Comparison of ENCODE assay signal across 11 cellular contexts in genomic region chr11:64035581-64035980, GRCh38. TPM values are rescaled to one million over a fixed set of nuclear protein-coding genes. Genes with fewer than 3 reads are reported as not detected.
DNase-seq lines count a peak whose midpoint lies in the region; ATAC-seq, FAIRE-seq and TF ChIP-seq lines count a peak whose summit lies in the region.
"Had no signal": no experiment of that assay in that cellular context is flagged by ENCODE, and none has a peak within 500 bp of the region (broad histone marks: within the 10 kb centered on the region; RNA-seq: fewer than 3 reads in every experiment).

A gene with protein sequence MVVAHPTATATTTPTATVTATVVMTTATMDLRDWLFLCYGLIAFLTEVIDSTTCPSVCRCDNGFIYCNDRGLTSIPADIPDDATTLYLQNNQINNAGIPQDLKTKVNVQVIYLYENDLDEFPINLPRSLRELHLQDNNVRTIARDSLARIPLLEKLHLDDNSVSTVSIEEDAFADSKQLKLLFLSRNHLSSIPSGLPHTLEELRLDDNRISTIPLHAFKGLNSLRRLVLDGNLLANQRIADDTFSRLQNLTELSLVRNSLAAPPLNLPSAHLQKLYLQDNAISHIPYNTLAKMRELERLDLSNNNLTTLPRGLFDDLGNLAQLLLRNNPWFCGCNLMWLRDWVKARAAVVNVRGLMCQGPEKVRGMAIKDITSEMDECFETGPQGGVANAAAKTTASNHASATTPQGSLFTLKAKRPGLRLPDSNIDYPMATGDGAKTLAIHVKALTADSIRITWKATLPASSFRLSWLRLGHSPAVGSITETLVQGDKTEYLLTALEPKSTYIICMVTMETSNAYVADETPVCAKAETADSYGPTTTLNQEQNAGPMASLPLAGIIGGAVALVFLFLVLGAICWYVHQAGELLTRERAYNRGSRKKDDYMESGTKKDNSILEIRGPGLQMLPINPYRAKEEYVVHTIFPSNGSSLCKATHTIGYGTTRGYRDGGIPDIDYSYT (plus strand): TSS chr11:64035931. CDS start chr11:64116268, 80,337 bp downstream.

- H3K79me2 ChIP-seq in K562 (ENCODE audit: control insufficient read depth, insufficient read depth, low read length), result no peaks in the 10 kb centered on the region

- H4K20me1 ChIP-seq in K562 (replicated peaks; ENCODE audit: control insufficient read depth, insufficient read depth, low read length), result peaks cover 60% of the 10 kb centered on the region

- H3K27ac ChIP-seq in K562 (ENCODE audit: extremely low read depth, low read depth, low read length) (no peak within 1 kb of the TSS), tibial artery (no peak within 1 kb of the TSS)

- 0% methylated on average over 2 of the region's 66 CpGs for WGBS in K562 (ENCODE audit: insufficient coverage, low coverage, missing lambda C conversion rate)
- WGBS in lower leg skin, 2 donors, result no CpG with 5 or more reads among the region's 66 CpGs

- FAIRE-seq in K562 (lab: Jason Lieb, UNC), result no peak

- H3K27me3 Mint-ChIP-seq in activated CD8-positive, alpha-beta memory T cell treated with anti-CD3 and anti-CD28 coated beads, Interleukin-2, amount 10 ng/mL, durations not matched to agents 7 days and 5 days, result peaks cover 42% of the 10 kb centered on the region

- H3K9me3 ChIP-seq in K562 (replicated peaks; ENCODE audit: control insufficient read depth, insufficient read depth, low read depth, low read length), result no peaks in the 10 kb centered on the region
- no peaks in the 10 kb centered on the region for H3K9me3 ChIP-seq in tibial artery

- H2AFZ ChIP-seq in K562 (ENCODE audit: low read depth, low read length), result no peak within 1 kb of the TSS

- H3K36me3 ChIP-seq in K562 (ENCODE audit: control insufficient read depth, insufficient read depth, low read length) (no peaks in the 10 kb centered on the region), tibial artery (no peaks in the 10 kb centered on the region)

- H3K4me3 ChIP-seq in K562, result no peak within 1 kb of the TSS; the same call in 1 of the 2 replicates
- H3K4me3 ChIP-seq in lower leg skin (ENCODE audit: low read depth, poor library complexity, severe bottlenecking), result peak within 1 kb of the TSS; percentile 20
- peak within 1 kb of the TSS; percentile 36 to 54 for H3K4me3 ChIP-seq in tibial artery

- H3K27ac Mint-ChIP-seq in activated CD8-positive, alpha-beta memory T cell treated with anti-CD3 and anti-CD28 coated beads, Interleukin-2, amount 10 ng/mL, durations not matched to agents 7 days and 5 days, result no peak within 1 kb of the TSS
- H3K27ac Mint-ChIP-seq: activated naive CD4-positive, alpha-beta T cell treated with anti-CD3 and anti-CD28 coated beads for 36 hours had no signal

- in situ Hi-C loops in K562 (cut with MboI), result no loop called here

- no TSS peak for BruUV-seq in K562 (replicated peaks; lab: Mats Ljungman, UMichigan)

- no peaks in the 10 kb centered on the region for H3K9me1 ChIP-seq in K562 (ENCODE audit: control insufficient read depth, insufficient read depth, low read length)

- no peaks in the 10 kb centered on the region for H3K9me3 Mint-ChIP-seq in activated CD8-positive, alpha-beta memory T cell treated with anti-CD3 and anti-CD28 coated beads, Interleukin-2, amount 10 ng/mL, durations not matched to agents 7 days and 5 days (ENCODE audit: low read depth)
- H3K9me3 Mint-ChIP-seq: activated naive CD4-positive, alpha-beta T cell treated with anti-CD3 and anti-CD28 coated beads for 36 hours had no signal

- no peak within 1 kb of the TSS for H3K4me2 ChIP-seq in K562 (ENCODE audit: insufficient read depth, low read length)

- POLR2A ChIA-PET in K562 (lab: Yijun Ruan, JAX), result interaction anchor here (1.5 kb wide), 1 partner anchor 11 kb away, joined by 4 read pairs; no protein-coding TSS in a partner anchor

- TF ChIP-seq CTCF in K562 (IDR thresholded peaks at IDR 0.05 in 2 of 3, conservative IDR thresholded peaks at IDR 0.05 in 1 of 3; ENCODE audit: insufficient read depth in 2 of 3, low read depth in 1 of 3, low read length in 3 of 3), result no peak
- TF ChIP-seq CTCF in lower leg skin (IDR thresholded peaks at IDR 0.05), result no peak
- no peak for TF ChIP-seq CTCF in tibial artery (IDR thresholded peaks at IDR 0.05)

- DNase-seq in NCI-H82 (lab: John Stamatoyannopoulos, UW) (peak; percentile 45), NCI-H82 treated with DMSO at 0.1 percent for 48 hours (lab: John Stamatoyannopoulos, UW; ENCODE audit: unreplicated experiment) (no peak), K562 (ENCODE audit: extremely low read depth in 1 of 4, low spot score in 3 of 4) (peak in 2 of 4 experiments; percentile 61 to 67), lower leg skin (ENCODE audit: low spot score in 2 of 2) (no peak), tibial artery (no peak), occipital lobe (lab: John Stamatoyannopoulos, UW) (no peak), LoVo (ENCODE audit: low spot score) (no peak)
- no peak for DNase-seq in activated CD8-positive, alpha-beta memory T cell treated with anti-CD3 and anti-CD28 coated beads, Interleukin-2, amount 10 ng/mL, durations not matched to agents 7 days and 5 days
- DNase-seq: activated naive CD4-positive, alpha-beta T cell treated with anti-CD3 and anti-CD28 coated beads for 36 hours; NCI-H526 treated with DMSO at 0.1 percent for 48 hours had no signal

- H3K4me3 Mint-ChIP-seq in activated CD8-positive, alpha-beta memory T cell treated with anti-CD3 and anti-CD28 coated beads, Interleukin-2, amount 10 ng/mL, durations not matched to agents 7 days and 5 days, result no peak within 1 kb of the TSS
- H3K4me3 Mint-ChIP-seq: activated naive CD4-positive, alpha-beta T cell treated with anti-CD3 and anti-CD28 coated beads for 36 hours had no signal

- peak within 1 kb of the TSS in 1 of 2 experiments; percentile 65; a peak in 2 of 4 replicates for H3K9ac ChIP-seq in K562 (ENCODE audit: insufficient read depth in 1 of 2, low read depth in 2 of 2, low read length in 2 of 2)

- peaks cover 5 to 12% of the 10 kb centered on the region in 2 experiments; a peak in 2 of 5 replicates for H3K27me3 ChIP-seq in K562 (ENCODE audit: control insufficient read depth in 2 of 2, insufficient read depth in 2 of 2, low read length in 2 of 2)
- peaks cover 0 to 50% of the 10 kb centered on the region in 2 donors for H3K27me3 ChIP-seq in tibial artery

- H3K36me3 Mint-ChIP-seq in activated CD8-positive, alpha-beta memory T cell treated with anti-CD3 and anti-CD28 coated beads, Interleukin-2, amount 10 ng/mL, durations not matched to agents 7 days and 5 days, result no peaks in the 10 kb centered on the region

- H3K4me1 ChIP-seq in K562 (replicated peaks in 1 of 2; ENCODE audit: control insufficient read depth in 2 of 2, insufficient read depth in 2 of 2, low read length in 2 of 2) (peaks cover 0 to 41% of the 10 kb centered on the region in 2 experiments; a peak in 2 of 5 replicates), tibial artery (peaks cover 0 to 26% (median 20%) of the 10 kb centered on the region in 4 donors)

- no peak for ATAC-seq in K562
- no peak for ATAC-seq in activated CD8-positive, alpha-beta memory T cell treated with anti-CD3 and anti-CD28 coated beads, Interleukin-2, amount 10 ng/mL, durations not matched to agents 7 days and 5 days

- TF ChIP-seq POLR2A in K562 (conservative IDR thresholded peaks at IDR 0.05) (no peak), lower leg skin (IDR thresholded peaks at IDR 0.05) (no peak)

- no peak for TF ChIP-seq EP300 in K562 (IDR thresholded peaks at IDR 0.05; ENCODE audit: low read length)

- intact Hi-C loops in K562 (cut with micrococcal nuclease) (no loop called here), lower leg skin (cut with DNase I; ENCODE audit: low total_unique reads) (no loop called here), tibial artery (cut with DNase I; ENCODE audit: low total_unique reads) (no loop called here)

- CTCF ChIA-PET in K562 (lab: Yijun Ruan, JAX; ENCODE audit: low intra/inter-chr PET ratio), result no interaction called here
- CTCF ChIA-PET in activated CD8-positive, alpha-beta memory T cell treated with anti-CD3 and anti-CD28 coated beads, Interleukin-2, amount 10 ng/mL, durations not matched to agents 7 days and 5 days (lab: Charles Lee), result no interaction called here

- TF ChIP-seq RAD21 in K562 (CRISPR knock-in tag; conservative IDR thresholded peaks at IDR 0.05 in 1 of 2, IDR thresholded peaks at IDR 0.05 in 1 of 2), result no peak

- peaks cover 3% of the 10 kb centered on the region for H3K4me1 Mint-ChIP-seq in activated CD8-positive, alpha-beta memory T cell treated with anti-CD3 and anti-CD28 coated beads, Interleukin-2, amount 10 ng/mL, durations not matched to agents 7 days and 5 days

RNA-seq across cellular contexts. Expression of the gene that starts here (rescaled TPM):
- total RNA-seq in K562 (2011; cell fraction: chromatin; rRNA removed; ENCODE audit: low replicate concordance), result not detected in 2 replicates
- total RNA-seq in K562 (2011; cell fraction: nucleolus; rRNA removed), result not detected in 2 replicates
- total RNA-seq in K562 (2011; cell fraction: nucleoplasm; rRNA removed), result not detected in 2 replicates
- not detected in 2 replicates for total RNA-seq in K562 (2014; rRNA removed)
- not detected in 2 replicates for total RNA-seq in K562 (2014; rRNA removed; fragmentation: Illumina TruSeq; extraction: Trizol)
- not detected in 2 replicates for total RNA-seq in K562 (2015; rRNA removed; fragmentation: Illumina TruSeq; extraction: Trizol)
- not detected in 2 replicates for total RNA-seq in K562 (2021)
- polyA plus RNA-seq in K562 (2011; rRNA removed), result not detected in 2 replicates
- not detected in 2 replicates for polyA plus RNA-seq in K562 (2011; cell fraction: cytosol; rRNA removed)
- polyA plus RNA-seq in K562 (2011; cell fraction: nucleus; rRNA removed), result not detected in 2 replicates
- 0.14 and 0.75 TPM in 2 replicates for polyA plus RNA-seq in K562 (2012)
- not detected in 2 replicates for polyA plus RNA-seq in K562 (2014; fragmentation: Illumina TruSeq; extraction: Trizol)
- polyA plus RNA-seq in K562 (2014; fragmentation: Nextera tagmentation; extraction: Ambion mirVana), result not detected
- not detected in 2 replicates for polyA plus RNA-seq in K562 (2014; rRNA removed)
- polyA minus RNA-seq in K562 (2011; rRNA and poly(A)+ RNA removed), result not detected in 2 replicates
- not detected in 2 replicates for polyA minus RNA-seq in K562 (2011; cell fraction: cytosol; rRNA and poly(A)+ RNA removed)
- not detected in 2 replicates for polyA minus RNA-seq in K562 (2011; cell fraction: nucleus; rRNA and poly(A)+ RNA removed)
- under 1 TPM in 3 of 4 donors, not detected in 1; 0.08 to 0.62 (median 0.15) TPM for total RNA-seq in lower leg skin
- total RNA-seq in occipital lobe, result 5.0 TPM
- total RNA-seq in activated CD8-positive, alpha-beta memory T cell treated with anti-CD3 and anti-CD28 coated beads, Interleukin-2, amount 10 ng/mL, durations not matched to agents 7 days and 5 days, result not detected
- total RNA-seq: myocyte had no signal
